In the genomic region with DNA sequence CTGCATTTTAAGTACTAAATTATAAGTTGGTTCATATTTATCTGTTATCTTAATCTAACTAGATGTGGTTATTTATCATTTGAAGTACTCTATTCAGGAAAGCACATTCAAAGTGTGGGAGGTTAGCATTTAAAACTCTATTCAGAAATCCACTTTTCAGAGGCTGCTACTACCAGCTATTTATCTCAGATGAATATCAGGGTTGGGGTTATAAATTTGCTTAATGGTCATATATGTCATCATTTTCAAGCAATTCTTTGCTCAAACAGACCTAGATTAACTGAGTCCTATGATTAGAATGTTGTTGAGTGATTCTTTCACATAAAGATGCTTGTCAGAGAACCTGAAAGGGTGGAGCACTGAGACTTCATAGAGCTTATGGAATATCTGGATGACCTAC, we compare ENCODE assay signal across 22 cellular contexts.
A peak's percentile ranks its signal among the peaks of the same experiment; 100 is the strongest.
DNase-seq lines count a peak whose midpoint lies in the region; ATAC-seq, FAIRE-seq and TF ChIP-seq lines count a peak whose summit lies in the region.
"Had no signal": no experiment of that assay in that cellular context is flagged by ENCODE, and none has a peak within 500 bp of the region (broad histone marks: within the 10 kb centered on the region; RNA-seq: fewer than 3 reads in every experiment).

No MANE protein-coding gene starts in this region.

- POLR2A ChIA-PET in SK-N-SH (lab: Yijun Ruan, JAX), result no interaction called here

- TF ChIP-seq CTCF in SK-N-SH (IDR thresholded peaks at IDR 0.05), result no peak

- 0 out of 2 replicates have a peak, but pooled peaks cover 6% of the 10 kb centered on the region for H3K9me3 ChIP-seq in SK-N-SH
- H3K9me3 ChIP-seq: BE2C, BLaER1 had no signal

- peak in 1 of 2 experiments; percentile 49; a peak in 1 of 4 replicates for TF ChIP-seq EP300 in SK-N-SH (IDR thresholded peaks at IDR 0.05; ENCODE audit: borderline replicate concordance in 1 of 2, low read depth in 1 of 2, low read length in 1 of 2)

- no peaks in the 10 kb centered on the region for H4K20me1 ChIP-seq in SK-N-SH (ENCODE audit: insufficient read depth)
- H4K20me1 ChIP-seq: BLaER1 had no signal

- CTCF ChIA-PET in SK-N-SH (lab: Yijun Ruan, JAX), result interaction anchor here (1.5 to 4.7 kb wide), 2 partner anchors 29 to 128 kb away, joined by 4 to 15 read pairs; no protein-coding TSS in a partner anchor

- peak; percentile 77 for FAIRE-seq in TTC549 (lab: Jason Lieb, UNC)
- FAIRE-seq: A204.1, G401.6, GM12891, GM19239 had no signal

- no peak for TF ChIP-seq RAD21 in SK-N-SH (IDR thresholded peaks at IDR 0.05; ENCODE audit: low read length)

- DNase-seq in SK-N-SH (no peak), putamen (ENCODE audit: low spot score) (peak; percentile 11), NCI-H446 treated with DMSO at 0.1 percent for 48 hours (lab: John Stamatoyannopoulos, UW) (no peak), substantia nigra (lab: John Stamatoyannopoulos, UW) (no peak), NCI-H526 treated with DMSO at 0.1 percent for 48 hours (lab: John Stamatoyannopoulos, UW) (no peak)
- DNase-seq: 8988T; ACHN; BE2C; C1 segment of cervical spinal cord; CD4-positive, alpha-beta memory T cell; CD4-positive, CD25-positive, alpha-beta regulatory T cell; CD8-positive, alpha-beta memory T cell; COR-L47; DMS79 treated with DMSO at 0.1 percent for 48 hours; GF-D8 had no signal

- H3K4me1 ChIP-seq in SK-N-SH (ENCODE audit: control insufficient read depth in 1 of 2, insufficient read depth in 2 of 2, low read depth in 1 of 2, low read length in 1 of 2), result peaks cover 0 to 3% of the 10 kb centered on the region in 2 experiments; a peak in 2 of 4 replicates
- H3K4me1 ChIP-seq: BE2C, BLaER1 had no signal

- no peak for ATAC-seq in SK-N-SH treated with all-trans-retinoic acid at 6 μM for 48 hours

- no peak overlapping the region for H2AFZ ChIP-seq in SK-N-SH (ENCODE audit: low read depth)

- no peak overlapping the region for H3K27ac ChIP-seq in SK-N-SH (ENCODE audit: low read depth in 2 of 2, low read length in 1 of 2)
- no peak overlapping the region for H3K27ac ChIP-seq in substantia nigra (ENCODE audit: low read depth, low read length, poor library complexity, severe bottlenecking)
- H3K27ac ChIP-seq: BLaER1 had no signal

- H3K4me2 ChIP-seq in SK-N-SH, result no peak overlapping the region
- H3K4me2 ChIP-seq: BLaER1 had no signal

- no peaks in the 10 kb centered on the region for H3K27me3 ChIP-seq in SK-N-SH (ENCODE audit: insufficient read depth)
- H3K27me3 ChIP-seq: BE2C, BLaER1 had no signal

- no peak overlapping the region for H3K9ac ChIP-seq in SK-N-SH
- H3K9ac ChIP-seq: BLaER1 had no signal

- no peak overlapping the region for H3K4me3 ChIP-seq in SK-N-SH (ENCODE audit: low read depth in 2 of 2, low read length in 1 of 2)
- H3K4me3 ChIP-seq: BLaER1 had no signal

- peaks cover 0 to 8% of the 10 kb centered on the region in 2 experiments for H3K36me3 ChIP-seq in SK-N-SH (replicated peaks in 1 of 2; ENCODE audit: control insufficient read depth in 1 of 2, insufficient read depth in 2 of 2, low read length in 1 of 2)
- H3K36me3 ChIP-seq: BE2C, BLaER1 had no signal

- no peaks in the 10 kb centered on the region for H3K79me2 ChIP-seq in SK-N-SH (ENCODE audit: insufficient read depth)

- H3K9me2 ChIP-seq in SK-N-SH, result no peaks in the 10 kb centered on the region

- peaks cover 4% of the 10 kb centered on the region for H3F3A ChIP-seq in SK-N-SH (replicated peaks; ENCODE audit: insufficient read depth)

TF ChIP-seq in SK-N-SH treated with all-trans-retinoic acid at 6 μM for 48 hours, 23 proteins besides CTCF, POLR2A, EP300 and RAD21:
- TF ChIP-seq ISL1 (CRISPR knock-in tag; IDR thresholded peaks at IDR 0.05) (peak; percentile 79), TOX (CRISPR knock-in tag; IDR thresholded peaks at IDR 0.05; ENCODE audit: borderline replicate concordance) (no peak), ARNTL (CRISPR knock-in tag; IDR thresholded peaks at IDR 0.05; ENCODE audit: borderline replicate concordance, low read depth) (no peak), ZFP30 (CRISPR knock-in tag; IDR thresholded peaks at IDR 0.05) (no peak)
- TF ChIP-seq, protein P1, sequence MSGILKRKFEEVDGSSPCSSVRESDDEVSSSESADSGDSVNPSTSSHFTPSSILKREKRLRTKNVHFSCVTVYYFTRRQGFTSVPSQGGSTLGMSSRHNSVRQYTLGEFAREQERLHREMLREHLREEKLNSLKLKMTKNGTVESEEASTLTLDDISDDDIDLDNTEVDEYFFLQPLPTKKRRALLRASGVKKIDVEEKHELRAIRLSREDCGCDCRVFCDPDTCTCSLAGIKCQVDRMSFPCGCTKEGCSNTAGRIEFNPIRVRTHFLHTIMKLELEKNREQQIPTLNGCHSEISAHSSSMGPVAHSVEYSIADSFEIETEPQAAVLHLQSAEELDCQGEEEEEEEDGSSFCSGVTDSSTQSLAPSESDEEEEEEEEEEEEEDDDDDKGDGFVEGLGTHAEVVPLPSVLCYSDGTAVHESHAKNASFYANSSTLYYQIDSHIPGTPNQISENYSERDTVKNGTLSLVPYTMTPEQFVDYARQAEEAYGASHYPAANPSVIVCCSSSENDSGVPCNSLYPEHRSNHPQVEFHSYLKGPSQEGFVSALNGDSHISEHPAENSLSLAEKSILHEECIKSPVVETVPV (CRISPR knock-in tag; IDR thresholded peaks at IDR 0.05), result no peak

TF ChIP-seq in SK-N-SH, 30 proteins besides CTCF, POLR2A, EP300 and RAD21:
- TF ChIP-seq TEAD4 (IDR thresholded peaks at IDR 0.05; ENCODE audit: borderline replicate concordance, insufficient read depth) (no peak), NRF1 (IDR thresholded peaks at IDR 0.05; ENCODE audit: low read depth, low read length) (no peak), JUND (IDR thresholded peaks at IDR 0.05) (no peak), SMC3 (IDR thresholded peaks at IDR 0.05; ENCODE audit: low read depth, low read length) (no peak), EZH2phosphoT487 (IDR thresholded peaks at IDR 0.05; ENCODE audit: borderline replicate concordance, low read depth) (no peak), POLR2AphosphoS5 (IDR thresholded peaks at IDR 0.05; ENCODE audit: low read depth, low read length) (no peak), TCF12 (IDR thresholded peaks at IDR 0.05) (no peak), YY1 (IDR thresholded peaks at IDR 0.05; ENCODE audit: low read depth) (no peak), TAF1 (IDR thresholded peaks at IDR 0.05; ENCODE audit: borderline replicate concordance, low read depth, low read length) (no peak), NFIC (IDR thresholded peaks at IDR 0.05; ENCODE audit: borderline replicate concordance) (no peak), FOXM1 (IDR thresholded peaks at IDR 0.05; ENCODE audit: low read depth) (no peak), GATA2 (CRISPR knock-in tag; IDR thresholded peaks at IDR 0.05) (no peak)
- TF ChIP-seq, protein P2, sequence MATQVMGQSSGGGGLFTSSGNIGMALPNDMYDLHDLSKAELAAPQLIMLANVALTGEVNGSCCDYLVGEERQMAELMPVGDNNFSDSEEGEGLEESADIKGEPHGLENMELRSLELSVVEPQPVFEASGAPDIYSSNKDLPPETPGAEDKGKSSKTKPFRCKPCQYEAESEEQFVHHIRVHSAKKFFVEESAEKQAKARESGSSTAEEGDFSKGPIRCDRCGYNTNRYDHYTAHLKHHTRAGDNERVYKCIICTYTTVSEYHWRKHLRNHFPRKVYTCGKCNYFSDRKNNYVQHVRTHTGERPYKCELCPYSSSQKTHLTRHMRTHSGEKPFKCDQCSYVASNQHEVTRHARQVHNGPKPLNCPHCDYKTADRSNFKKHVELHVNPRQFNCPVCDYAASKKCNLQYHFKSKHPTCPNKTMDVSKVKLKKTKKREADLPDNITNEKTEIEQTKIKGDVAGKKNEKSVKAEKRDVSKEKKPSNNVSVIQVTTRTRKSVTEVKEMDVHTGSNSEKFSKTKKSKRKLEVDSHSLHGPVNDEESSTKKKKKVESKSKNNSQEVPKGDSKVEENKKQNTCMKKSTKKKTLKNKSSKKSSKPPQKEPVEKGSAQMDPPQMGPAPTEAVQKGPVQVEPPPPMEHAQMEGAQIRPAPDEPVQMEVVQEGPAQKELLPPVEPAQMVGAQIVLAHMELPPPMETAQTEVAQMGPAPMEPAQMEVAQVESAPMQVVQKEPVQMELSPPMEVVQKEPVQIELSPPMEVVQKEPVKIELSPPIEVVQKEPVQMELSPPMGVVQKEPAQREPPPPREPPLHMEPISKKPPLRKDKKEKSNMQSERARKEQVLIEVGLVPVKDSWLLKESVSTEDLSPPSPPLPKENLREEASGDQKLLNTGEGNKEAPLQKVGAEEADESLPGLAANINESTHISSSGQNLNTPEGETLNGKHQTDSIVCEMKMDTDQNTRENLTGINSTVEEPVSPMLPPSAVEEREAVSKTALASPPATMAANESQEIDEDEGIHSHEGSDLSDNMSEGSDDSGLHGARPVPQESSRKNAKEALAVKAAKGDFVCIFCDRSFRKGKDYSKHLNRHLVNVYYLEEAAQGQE (IDR thresholded peaks at IDR 0.05; ENCODE audit: low read depth, low read length), result no peak
- TF ChIP-seq, protein P3, sequence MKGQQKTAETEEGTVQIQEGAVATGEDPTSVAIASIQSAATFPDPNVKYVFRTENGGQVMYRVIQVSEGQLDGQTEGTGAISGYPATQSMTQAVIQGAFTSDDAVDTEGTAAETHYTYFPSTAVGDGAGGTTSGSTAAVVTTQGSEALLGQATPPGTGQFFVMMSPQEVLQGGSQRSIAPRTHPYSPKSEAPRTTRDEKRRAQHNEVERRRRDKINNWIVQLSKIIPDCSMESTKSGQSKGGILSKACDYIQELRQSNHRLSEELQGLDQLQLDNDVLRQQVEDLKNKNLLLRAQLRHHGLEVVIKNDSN (IDR thresholded peaks at IDR 0.05; ENCODE audit: borderline replicate concordance, low read depth), result no peak
